Comparison of ENCODE assay signal across 25 cellular contexts in genomic region chr11:49302360-49302759, GRCh38.
DNase-seq lines count a peak whose midpoint lies in the region; ATAC-seq, FAIRE-seq and TF ChIP-seq lines count a peak whose summit lies in the region.
"Had no signal": no experiment of that assay in that cellular context is flagged by ENCODE, and none has a peak within 500 bp of the region (broad histone marks: within the 10 kb centered on the region; RNA-seq: fewer than 3 reads in every experiment).

No MANE protein-coding gene starts in this region.

- peak; percentile 49 for FAIRE-seq in A204.1 (lab: Jason Lieb, UNC)
- peak; percentile 75 for FAIRE-seq in islet of Langerhans (lab: Jason Lieb, UNC)
- FAIRE-seq: GM12892 had no signal

- H3K4me2 ChIP-seq in GM23338 (no peak overlapping the region), OCI-LY3 (ENCODE audit: low read length) (no peak overlapping the region), smooth muscle cell (no peak overlapping the region)
- H3K4me2 ChIP-seq: BLaER1, SK-N-SH had no signal

- H3K4me1 Mint-ChIP-seq in GM23338 = peaks cover 34% of the 10 kb centered on the region
- H3K4me1 Mint-ChIP-seq in activated CD4-positive, alpha-beta memory T cell treated with anti-CD3 and anti-CD28 coated beads, Interleukin-2, amount 10 ng/mL, durations not matched to agents 7 days and 5 days = no peaks in the 10 kb centered on the region
- H3K4me1 Mint-ChIP-seq: CD4-positive, alpha-beta memory T cell had no signal

- H3K36me3 ChIP-seq in GM23338 (ENCODE audit: insufficient read depth) (no peaks in the 10 kb centered on the region), OCI-LY3 (replicated peaks; ENCODE audit: low read depth, low read length) (no peaks in the 10 kb centered on the region), smooth muscle cell (ENCODE audit: low read depth) (no peaks in the 10 kb centered on the region)
- H3K36me3 ChIP-seq: BLaER1 had no signal

- no peaks in the 10 kb centered on the region for H3K79me2 ChIP-seq in GM23338 (replicated peaks; ENCODE audit: insufficient read depth)
- no peaks in the 10 kb centered on the region for H3K79me2 ChIP-seq in OCI-LY3 (ENCODE audit: low read length)
- H3K79me2 ChIP-seq in smooth muscle cell (ENCODE audit: low read depth) = no peaks in the 10 kb centered on the region

- no peak overlapping the region for H3K27ac ChIP-seq in GM23338 (ENCODE audit: low read depth)
- H3K27ac ChIP-seq in OCI-LY3 (ENCODE audit: low read length) = no peak overlapping the region
- no peak overlapping the region for H3K27ac ChIP-seq in smooth muscle cell (ENCODE audit: low read depth)
- H3K27ac ChIP-seq: BLaER1 had no signal

- H3K9me3 Mint-ChIP-seq in GM23338 = peaks cover 9% of the 10 kb centered on the region
- H3K9me3 Mint-ChIP-seq in activated CD4-positive, alpha-beta memory T cell treated with anti-CD3 and anti-CD28 coated beads, Interleukin-2, amount 10 ng/mL, durations not matched to agents 7 days and 5 days = no peaks in the 10 kb centered on the region

- H3K4me3 ChIP-seq in GM23338 (no peak overlapping the region), OCI-LY3 (ENCODE audit: low read length) (no peak overlapping the region), smooth muscle cell (no peak overlapping the region)
- H3K4me3 ChIP-seq: BLaER1 had no signal

- H3K36me3 Mint-ChIP-seq in GM23338 (ENCODE audit: low read depth) = peaks cover 9% of the 10 kb centered on the region; the same call in 2 of the 3 replicates
- no peaks in the 10 kb centered on the region for H3K36me3 Mint-ChIP-seq in activated CD4-positive, alpha-beta memory T cell treated with anti-CD3 and anti-CD28 coated beads, Interleukin-2, amount 10 ng/mL, durations not matched to agents 7 days and 5 days (ENCODE audit: low read depth)
- H3K36me3 Mint-ChIP-seq: CD4-positive, alpha-beta memory T cell had no signal

- ATAC-seq in GM23338 = no peak
- ATAC-seq in HG03039 (IDR thresholded peaks at IDR 0.05; ENCODE audit: unreplicated experiment) = no peak
- ATAC-seq: PC-3 had no signal

- H3K4me1 ChIP-seq in GM23338 (ENCODE audit: insufficient read depth) = peaks cover 22% of the 10 kb centered on the region
- H3K4me1 ChIP-seq in OCI-LY3 (ENCODE audit: low read length) = no peaks in the 10 kb centered on the region
- H3K4me1 ChIP-seq in smooth muscle cell (ENCODE audit: low read depth) = no peaks in the 10 kb centered on the region
- H3K4me1 ChIP-seq: BLaER1, Caco-2 had no signal

- no peak overlapping the region for H3K27ac Mint-ChIP-seq in GM23338
- H3K27ac Mint-ChIP-seq in activated CD4-positive, alpha-beta memory T cell treated with anti-CD3 and anti-CD28 coated beads, Interleukin-2, amount 10 ng/mL, durations not matched to agents 7 days and 5 days = no peak overlapping the region
- H3K27ac Mint-ChIP-seq: CD4-positive, alpha-beta memory T cell had no signal

- no peaks in the 10 kb centered on the region for H3K9me3 ChIP-seq in OCI-LY3 (ENCODE audit: insufficient read depth, low read length)
- H3K9me3 ChIP-seq in smooth muscle cell (replicated peaks; ENCODE audit: low read depth) = no peaks in the 10 kb centered on the region
- H3K9me3 ChIP-seq: BLaER1, Caco-2, SK-N-SH had no signal

- H2AFZ ChIP-seq in GM23338 (no peak overlapping the region), OCI-LY3 (ENCODE audit: low read depth, low read length) (no peak overlapping the region), smooth muscle cell (ENCODE audit: low read depth) (no peak overlapping the region)

- H4K20me1 ChIP-seq in GM23338 (replicated peaks; ENCODE audit: insufficient read depth) (no peaks in the 10 kb centered on the region), OCI-LY3 (ENCODE audit: insufficient read depth, low read length) (no peaks in the 10 kb centered on the region), smooth muscle cell (ENCODE audit: low read depth) (no peaks in the 10 kb centered on the region)
- H4K20me1 ChIP-seq: BLaER1 had no signal

- TF ChIP-seq CTCF in GM23338 (conservative IDR thresholded peaks at IDR 0.05; ENCODE audit: low read depth in 2 of 2) (no peak), OCI-LY3 (IDR thresholded peaks at IDR 0.05; ENCODE audit: low read depth, low read length) (peak; percentile 20), smooth muscle cell (IDR thresholded peaks at IDR 0.05; ENCODE audit: borderline replicate concordance, insufficient read depth, poor library complexity, severe bottlenecking) (no peak)

- no peak overlapping the region for H3K9ac ChIP-seq in OCI-LY3 (ENCODE audit: low read length)
- no peak overlapping the region for H3K9ac ChIP-seq in smooth muscle cell (ENCODE audit: low read depth)
- H3K9ac ChIP-seq: BLaER1, SK-N-SH had no signal

- WGBS in smooth muscle cell (ENCODE audit: low lambda C conversion rate) = 74% methylated on average over 2 of the region's 2 CpGs

- no peaks in the 10 kb centered on the region for H3K9me2 ChIP-seq in GM23338 (ENCODE audit: insufficient read depth)
- H3K9me2 ChIP-seq: SK-N-SH had no signal

- H3K27me3 Mint-ChIP-seq in GM23338 (ENCODE audit: insufficient read depth, low read depth, poor library complexity) = no peaks in the 10 kb centered on the region
- no peaks in the 10 kb centered on the region for H3K27me3 Mint-ChIP-seq in activated CD4-positive, alpha-beta memory T cell treated with anti-CD3 and anti-CD28 coated beads, Interleukin-2, amount 10 ng/mL, durations not matched to agents 7 days and 5 days
- H3K27me3 Mint-ChIP-seq: CD4-positive, alpha-beta memory T cell had no signal

- CTCF ChIA-PET in activated CD4-positive, alpha-beta memory T cell treated with anti-CD3 and anti-CD28 coated beads, Interleukin-2, amount 10 ng/mL, durations not matched to agents 7 days and 5 days (lab: Charles Lee) = no interaction called here

- H3F3A ChIP-seq in GM23338 (replicated peaks; ENCODE audit: low read depth) (no peaks in the 10 kb centered on the region), smooth muscle cell (ENCODE audit: low read depth) (no peaks in the 10 kb centered on the region)

- peak; percentile 50 for DNase-seq in GM23338 (ENCODE audit: low spot score)
- no peak for DNase-seq in dedifferentiated amniotic fluid mesenchymal stem cell (ENCODE audit: extremely low spot score)
- DNase-seq in smooth muscle cell (lab: John Stamatoyannopoulos, UW; ENCODE audit: unreplicated experiment) = no peak
- no peak for DNase-seq in activated CD4-positive, alpha-beta memory T cell treated with anti-CD3 and anti-CD28 coated beads, Interleukin-2, amount 10 ng/mL, durations not matched to agents 7 days and 5 days
- DNase-seq: Caco-2; CD4-positive, alpha-beta memory T cell; DMS 273 treated with DMSO at 0.1 percent for 48 hours; GOT3; HCEC 1CT; Kasumi-1; NCI-H1092 treated with DMSO at 0.1 percent for 48 hours; NCI-H146; NCI-H2029; NCI-H226; NCI-H510A treated with DMSO at 0.1 percent for 48 hours; NCI-H748 treated with DMSO at 0.1 percent for 48 hours; PC-3; Right ventricle myocardium superior; SK-N-SH had no signal

- H3K27me3 ChIP-seq in GM23338 (ENCODE audit: insufficient read depth) (no peaks in the 10 kb centered on the region), OCI-LY3 (ENCODE audit: low read depth, low read length) (no peaks in the 10 kb centered on the region), smooth muscle cell (ENCODE audit: low read depth) (no peaks in the 10 kb centered on the region)
- H3K27me3 ChIP-seq: BLaER1 had no signal

- H3K4me3 Mint-ChIP-seq in GM23338 = no peak overlapping the region
- no peak overlapping the region for H3K4me3 Mint-ChIP-seq in activated CD4-positive, alpha-beta memory T cell treated with anti-CD3 and anti-CD28 coated beads, Interleukin-2, amount 10 ng/mL, durations not matched to agents 7 days and 5 days
- H3K4me3 Mint-ChIP-seq: CD4-positive, alpha-beta memory T cell had no signal

- POLR2A ChIA-PET in activated CD4-positive, alpha-beta memory T cell treated with anti-CD3 and anti-CD28 coated beads, Interleukin-2, amount 10 ng/mL, durations not matched to agents 7 days and 5 days (lab: Charles Lee) = no interaction called here

TF ChIP-seq in GM23338, 12 proteins besides CTCF, POLR2A, EP300 and RAD21:
- TF ChIP-seq POLR2AphosphoS5 (IDR thresholded peaks at IDR 0.05; ENCODE audit: low read depth) = no peak
- no peak for TF ChIP-seq NANOG (IDR thresholded peaks at IDR 0.05; ENCODE audit: borderline replicate concordance)
- TF ChIP-seq EZH2phosphoT487 (IDR thresholded peaks at IDR 0.05; ENCODE audit: unreplicated experiment) = no peak
TF ChIP-seq in GM23338: peak in this region for 0.
